Comparison of ENCODE assay signal across 7 cellular contexts in genomic region chr11:127332896-127333295, GRCh38.
"Had no signal": no experiment of that assay in that cellular context is flagged by ENCODE, and none has a peak within 500 bp of the region (broad histone marks: within the 10 kb centered on the region; RNA-seq: fewer than 3 reads in every experiment).

No MANE protein-coding gene starts in this region.

- ATAC-seq: GM12878 had no signal

- FAIRE-seq: GM12878, GM12891, GM12892, GM18507, GM19239 had no signal

- DNase-seq: GDM1, GF-D8 had no signal

- H3K4me3 ChIP-seq: GM12878 had no signal
